Comparison of ENCODE assay signal across 1 cellular context in the genomic region with DNA sequence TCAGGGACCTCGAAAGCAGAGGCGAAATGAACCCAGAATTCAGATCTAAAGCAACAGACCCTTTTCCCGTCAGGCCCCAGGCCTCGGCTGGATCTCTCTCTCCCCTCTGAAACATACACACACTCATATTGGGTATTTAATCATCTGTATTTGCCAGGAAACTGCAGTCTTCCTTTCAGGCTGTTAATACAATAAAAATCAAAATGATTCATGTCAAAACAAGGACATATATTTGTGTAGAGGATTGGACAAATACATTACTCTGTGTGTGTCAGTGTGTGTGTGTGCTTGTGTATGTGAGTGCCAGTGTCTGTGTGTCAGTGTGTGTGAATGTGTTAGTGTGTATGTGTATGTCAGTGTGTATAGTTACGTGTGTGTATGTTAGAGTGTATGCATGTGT.
TF ChIP-seq lines count a peak whose summit lies in the region.

No MANE protein-coding gene starts in this region.

TF ChIP-seq in IMR-90, 13 proteins besides CTCF, POLR2A, EP300 and RAD21 (continued from another document):
- TF ChIP-seq MXI1 (IDR thresholded peaks at IDR 0.05; ENCODE audit: borderline replicate concordance, low read depth, low read length) (no peak), FOS (IDR thresholded peaks at IDR 0.05; ENCODE audit: low read depth, low read length) (no peak), RCOR1 (IDR thresholded peaks at IDR 0.05; ENCODE audit: insufficient replicate concordance, low read length) (no peak)
